ENCODE assay signal across 13 cellular contexts in genomic region chr16:2028146-2028545, GRCh38. TPM values are rescaled to one million over a fixed set of nuclear protein-coding genes. Genes with fewer than 3 reads are reported as not detected.
DNase-seq lines count a peak whose midpoint lies in the region; ATAC-seq and TF ChIP-seq lines count a peak whose summit lies in the region.
"Had no signal": no experiment of that assay in that cellular context is flagged by ENCODE, and none has a peak within 500 bp of the region (broad histone marks: within the 10 kb centered on the region; RNA-seq: fewer than 3 reads in every experiment).

No MANE protein-coding gene starts in this region.

- POLR2A ChIA-PET in Panc1 (lab: Charles Lee): no interaction called here

- ATAC-seq in Panc1 (no peak), psoas muscle (no peak), aorta (ENCODE audit: low FRiP score) (no peak)

- H3K27ac ChIP-seq in BLaER1 (no peak overlapping the region), Panc1 (ENCODE audit: low read length) (peak overlapping the region; percentile 76), psoas muscle (no peak overlapping the region), aorta (ENCODE audit: low read depth in 1 of 2, low read length in 2 of 2) (no peak overlapping the region), testis (peak overlapping the region in 1 of 2 donors; percentile 64)

- no TSS peak for BruUV-seq in Panc1 (replicated peaks; lab: Mats Ljungman, UMichigan)

- peaks cover 18% of the 10 kb centered on the region for H4K20me1 ChIP-seq in BLaER1

- CTCF ChIA-PET in Panc1 (lab: Charles Lee): no interaction called here

- H3K4me2 ChIP-seq in BLaER1: peak overlapping the region; percentile 96

- TF ChIP-seq POLR2A in testis (IDR thresholded peaks at IDR 0.05): no peak

- peaks cover 70% of the 10 kb centered on the region for H3K4me1 ChIP-seq in BLaER1
- H3K4me1 ChIP-seq in Panc1 (ENCODE audit: control insufficient read depth, insufficient read depth, low read length): peaks cover 70% of the 10 kb centered on the region
- H3K4me1 ChIP-seq in psoas muscle: peaks cover 21% of the 10 kb centered on the region
- H3K4me1 ChIP-seq in aorta (ENCODE audit: control insufficient read depth in 1 of 2, insufficient read depth in 2 of 2, low read length in 2 of 2): no peaks in the 10 kb centered on the region
- H3K4me1 ChIP-seq in testis: peaks cover 25% of the 10 kb centered on the region

- DNase-seq in Panc1 (ENCODE audit: low read depth, low spot score) (no peak), fibroblast of the aortic adventitia (ENCODE audit: low read depth) (no peak), psoas muscle (no peak), 8988T (no peak), aorta (no peak), AG08396 (ENCODE audit: low spot score) (no peak), testis (no peak)
- DNase-seq: activated naive CD8-positive, alpha-beta T cell treated with anti-CD3 and anti-CD28 coated beads for 36 hours; erythroblast; H9; OCI-M1; stimulated activated CD4-positive, alpha-beta T cell treated with anti-CD3 and anti-CD28 coated beads, Interleukin-1b, Interleukin-23, amount 100 ng/mL, for 48 hours had no signal

- 62 to 71% (median 66%) methylated on average over 3 of the region's 3 CpGs for WGBS in psoas muscle, 3 donors
- 76 to 79% methylated on average over 3 of the region's 3 CpGs for WGBS in aorta, 2 donors
- WGBS in testis, 2 donors: 73 to 92% methylated on average over 2 to 3 of the region's 3 CpGs

- H3K9me3 ChIP-seq in BLaER1 (no peaks in the 10 kb centered on the region), Panc1 (ENCODE audit: control insufficient read depth, insufficient read depth, low read depth, low read length) (no peaks in the 10 kb centered on the region), psoas muscle (no peaks in the 10 kb centered on the region), aorta (ENCODE audit: control insufficient read depth, low read length) (no peaks in the 10 kb centered on the region), testis (no peaks in the 10 kb centered on the region)

- intact Hi-C loops in Panc1 (cut with micrococcal nuclease; ENCODE audit: unreplicated experiment) (loop anchor here (10.0 kb wide), 1 partner anchor 117 kb away; the partner anchor contains the start of gene RAB26), psoas muscle (cut with DNase I) (no loop called here), aorta (cut with DNase I) (no loop called here), testis (cut with DNase I; ENCODE audit: low total_unique reads) (loop anchor here (5.0 to 10.0 kb wide), 2 partner anchors 57 to 114 kb away; no protein-coding TSS in a partner anchor)

- peaks cover 42% of the 10 kb centered on the region for H3K27me3 ChIP-seq in BLaER1
- H3K27me3 ChIP-seq in Panc1 (ENCODE audit: control insufficient read depth, insufficient read depth, low read length): no peaks in the 10 kb centered on the region
- H3K27me3 ChIP-seq in psoas muscle (ENCODE audit: insufficient read depth in 3 of 3, low read length in 2 of 3): no peaks in the 10 kb centered on the region
- no peaks in the 10 kb centered on the region for H3K27me3 ChIP-seq in aorta (ENCODE audit: control insufficient read depth in 1 of 2, insufficient read depth in 2 of 2, low read length in 1 of 2)
- no peaks in the 10 kb centered on the region for H3K27me3 ChIP-seq in testis

- TF ChIP-seq CTCF in Panc1 (IDR thresholded peaks at IDR 0.05): no peak
- TF ChIP-seq CTCF in fibroblast of the aortic adventitia (IDR thresholded peaks at IDR 0.05; ENCODE audit: insufficient read depth, low read length): no peak
- no peak for TF ChIP-seq CTCF in psoas muscle (IDR thresholded peaks at IDR 0.05)
- TF ChIP-seq CTCF in testis (IDR thresholded peaks at IDR 0.05): no peak

- H3K9ac ChIP-seq in BLaER1: no peak overlapping the region

- peak overlapping the region; percentile 74; the same call in 1 of the 2 replicates for H3K4me3 ChIP-seq in BLaER1
- peak overlapping the region; percentile 54 to 59 for H3K4me3 ChIP-seq in Panc1 (ENCODE audit: low read depth in 2 of 2, low read length in 2 of 2)
- H3K4me3 ChIP-seq in fibroblast of the aortic adventitia (ENCODE audit: low read depth, low read length): peak overlapping the region; percentile 67
- H3K4me3 ChIP-seq in psoas muscle: peak overlapping the region; percentile 78
- H3K4me3 ChIP-seq in aorta (ENCODE audit: low read length in 2 of 2): no peak overlapping the region
- no peak overlapping the region for H3K4me3 ChIP-seq in testis

- H3K36me3 ChIP-seq in BLaER1 (peaks cover 7% of the 10 kb centered on the region), Panc1 (ENCODE audit: control insufficient read depth, insufficient read depth, low read length) (no peaks in the 10 kb centered on the region), psoas muscle (ENCODE audit: insufficient read depth in 1 of 2, low read depth in 1 of 2) (peaks cover 0 to 5% of the 10 kb centered on the region in 2 donors), aorta (ENCODE audit: control insufficient read depth in 1 of 2, insufficient read depth in 2 of 2, low read length in 1 of 2) (no peaks in the 10 kb centered on the region), testis (ENCODE audit: low read depth, missing control alignments) (no peaks in the 10 kb centered on the region)

- in situ Hi-C loops in Panc1 (cut with HindIII; ENCODE audit: low pct_unique_long_range_greater_than_20kb, low sequenced_read_pairs): no loop called here

RNA-seq across cellular contexts. Expression of gene NHERF2, which starts 1.4 kb away (rescaled TPM):
- 174 TPM for total RNA-seq in Panc1 (2021; ENCODE audit: unreplicated experiment)
- 287 TPM for polyA plus RNA-seq in Panc1 (2012; ENCODE audit: insufficient read length)
- total RNA-seq in fibroblast of the aortic adventitia (ENCODE audit: low replicate concordance): 11.5 and 26.3 TPM in 2 replicates
- total RNA-seq in psoas muscle: 100 to 1,000 TPM in 1 of 4 donors, 10 to 100 TPM in 3; 61.6 to 156 (median 90.4) TPM
- 10 to 100 TPM; 76.4 to 90.8 (median 86.2) TPM for polyA plus RNA-seq in psoas muscle
- total RNA-seq in aorta: 100 to 1,000 TPM in 1 of 2 donors, 10 to 100 TPM in 1; 81.8 to 110 TPM
- 100 to 1,000 TPM; 119 to 133 TPM for polyA plus RNA-seq in aorta
- total RNA-seq in testis: 10 to 100 TPM; 54.1 to 59.9 TPM
- 50.6 TPM for polyA plus RNA-seq in testis (ENCODE audit: insufficient read depth, low read depth, low replicate concordance)

RNA-seq across cellular contexts. Expression of gene NPW, which starts 8.6 kb away (rescaled TPM):
- total RNA-seq in Panc1 (2021; ENCODE audit: unreplicated experiment) (15.3 TPM), fibroblast of the aortic adventitia (ENCODE audit: low replicate concordance) (0.45 TPM in 1 of 2 replicates, not detected in the other), psoas muscle (under 1 TPM in 1 of 4 donors, not detected in 3; 0.66 TPM), aorta (1 to 10 TPM in 1 of 2 donors, not detected in 1; 1.2 TPM), testis (1 to 10 TPM; 7.3 to 8.2 TPM)
- 42.9 TPM for polyA plus RNA-seq in Panc1 (2012; ENCODE audit: insufficient read length)
- polyA plus RNA-seq in psoas muscle (under 1 TPM in 2 of 3 donors, not detected in 1; 0.14 to 0.43 TPM), aorta (under 1 TPM in 1 of 2 donors, not detected in 1; 0.56 TPM), testis (ENCODE audit: insufficient read depth, low read depth, low replicate concordance) (3.9 TPM)

RNA-seq across cellular contexts. Expression of gene ZNF598, which starts 18.5 kb away (rescaled TPM):
- total RNA-seq in Panc1 (2021; ENCODE audit: unreplicated experiment) (85.7 TPM), fibroblast of the aortic adventitia (ENCODE audit: low replicate concordance) (13.8 and 18.8 TPM in 2 replicates), psoas muscle (10 to 100 TPM; 27.4 to 46.6 (median 44.8) TPM), aorta (10 to 100 TPM; 31.0 to 34.4 TPM), testis (10 to 100 TPM; 80.4 to 94.6 TPM)
- 64.6 TPM for polyA plus RNA-seq in Panc1 (2012; ENCODE audit: insufficient read length)
- polyA plus RNA-seq in psoas muscle (10 to 100 TPM; 35.6 to 58.8 (median 51.9) TPM), aorta (10 to 100 TPM; 12.8 to 32.9 TPM), testis (ENCODE audit: insufficient read depth, low read depth, low replicate concordance) (46.3 TPM)

RNA-seq across cellular contexts. Expression of gene NTHL1, which starts 19.5 kb away (rescaled TPM):
- total RNA-seq in Panc1 (2021; ENCODE audit: unreplicated experiment) (39.8 TPM), fibroblast of the aortic adventitia (ENCODE audit: low replicate concordance) (18.8 and 36.1 TPM in 2 replicates), psoas muscle (10 to 100 TPM in 1 of 4 donors, 1 to 10 TPM in 3; 3.1 to 11.9 (median 4.8) TPM), aorta (10 to 100 TPM in 1 of 2 donors, 1 to 10 TPM in 1; 7.4 to 12.9 TPM), testis (10 to 100 TPM; 24.6 to 35.6 TPM)
- polyA plus RNA-seq in Panc1 (2012; ENCODE audit: insufficient read length): 71.0 TPM
- polyA plus RNA-seq in psoas muscle (10 to 100 TPM in 2 of 3 donors, 1 to 10 TPM in 1; 8.0 to 17.7 (median 16.8) TPM), aorta (10 to 100 TPM; 24.4 to 33.8 TPM), testis (ENCODE audit: insufficient read depth, low read depth, low replicate concordance) (18.0 TPM)

RNA-seq across cellular contexts. Expression of gene TSC2, which starts 19.6 kb away (rescaled TPM):
- total RNA-seq in Panc1 (2021; ENCODE audit: unreplicated experiment) (115 TPM), fibroblast of the aortic adventitia (ENCODE audit: low replicate concordance) (58.7 and 145 TPM in 2 replicates), psoas muscle (10 to 100 TPM; 60.8 to 89.9 (median 73.8) TPM), aorta (100 to 1,000 TPM in 1 of 2 donors, 10 to 100 TPM in 1; 92.4 to 146 TPM), testis (100 to 1,000 TPM; 222 to 271 TPM)
- 138 TPM for polyA plus RNA-seq in Panc1 (2012; ENCODE audit: insufficient read length)
- polyA plus RNA-seq in psoas muscle (10 to 100 TPM; 27.8 to 43.0 (median 29.7) TPM), aorta (100 to 1,000 TPM in 1 of 2 donors, 10 to 100 TPM in 1; 16.2 to 166 TPM), testis (ENCODE audit: insufficient read depth, low read depth, low replicate concordance) (136 TPM)

Comparison
In these comparisons a context has a peak if more than half of its experiments do, and no peak if none do; other contexts are left out.
1. H3K4me3 ChIP-seq: peak in BLaER1 (single experiment), Panc1 (2 of 2), fibroblast of the aortic adventitia (single experiment) and psoas muscle (single experiment); none in aorta (0 of 2) and testis (0 of 2).
2. intact Hi-C loops: an anchor here in Panc1 (10.0 kb wide) and testis (5.0 to 10.0 kb wide); none called in psoas muscle and aorta.